14 cellular contexts compared by ENCODE assay signal in the genomic region with DNA sequence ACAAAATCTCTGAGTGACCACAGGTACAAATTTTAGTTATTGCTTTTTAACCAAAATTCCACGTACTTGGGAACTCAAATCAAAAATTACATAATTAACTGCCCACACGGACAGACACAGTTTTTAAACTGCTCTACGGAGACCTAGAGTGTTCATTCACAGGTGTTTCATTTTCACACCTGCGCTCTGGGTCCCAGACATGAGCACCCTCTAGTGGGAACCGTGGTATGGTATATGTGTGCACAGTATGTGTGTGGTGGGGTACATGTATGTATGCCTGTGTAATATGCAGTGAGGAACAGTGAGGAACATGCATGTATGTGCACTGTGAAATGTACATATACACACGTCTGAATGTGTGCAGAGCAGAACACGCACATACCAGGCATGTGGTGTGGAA.
A peak's percentile ranks its signal among the peaks of the same experiment; 100 is the strongest.
DNase-seq lines count a peak whose midpoint lies in the region; ATAC-seq and TF ChIP-seq lines count a peak whose summit lies in the region.
"Had no signal": no experiment of that assay in that cellular context is flagged by ENCODE, and none has a peak within 500 bp of the region (broad histone marks: within the 10 kb centered on the region; RNA-seq: fewer than 3 reads in every experiment).

No MANE protein-coding gene starts in this region.

- H3K27ac Mint-ChIP-seq in activated CD8-positive, alpha-beta memory T cell treated with anti-CD3 and anti-CD28 coated beads, Interleukin-2, amount 10 ng/mL, durations not matched to agents 7 days and 5 days, result no peak overlapping the region
- H3K27ac Mint-ChIP-seq: activated naive CD4-positive, alpha-beta T cell treated with anti-CD3 and anti-CD28 coated beads, Interleukin-2, amount 10 ng/mL, durations not matched to agents 7 days and 5 days had no signal

- H3K79me2 ChIP-seq in OCI-LY3 (ENCODE audit: low read length), result no peaks in the 10 kb centered on the region

- CTCF ChIA-PET in activated CD8-positive, alpha-beta memory T cell treated with anti-CD3 and anti-CD28 coated beads, Interleukin-2, amount 10 ng/mL, durations not matched to agents 7 days and 5 days (lab: Charles Lee), result no interaction called here

- H3K36me3 ChIP-seq in right atrium auricular region (peaks cover 80% of the 10 kb centered on the region), OCI-LY3 (replicated peaks; ENCODE audit: low read depth, low read length) (peaks cover 52% of the 10 kb centered on the region)

- H3K4me1 Mint-ChIP-seq in activated CD8-positive, alpha-beta memory T cell treated with anti-CD3 and anti-CD28 coated beads, Interleukin-2, amount 10 ng/mL, durations not matched to agents 7 days and 5 days, result no peaks in the 10 kb centered on the region
- H3K4me1 Mint-ChIP-seq: activated naive CD4-positive, alpha-beta T cell treated with anti-CD3 and anti-CD28 coated beads, Interleukin-2, amount 10 ng/mL, durations not matched to agents 7 days and 5 days had no signal

- peaks cover 14% of the 10 kb centered on the region; the same call in 1 of the 2 replicates for H4K20me1 ChIP-seq in OCI-LY3 (ENCODE audit: insufficient read depth, low read length)

- intact Hi-C loops in left ventricle myocardium superior (cut with micrococcal nuclease), result no loop called here

- H3K9me3 Mint-ChIP-seq in activated CD8-positive, alpha-beta memory T cell treated with anti-CD3 and anti-CD28 coated beads, Interleukin-2, amount 10 ng/mL, durations not matched to agents 7 days and 5 days (ENCODE audit: low read depth), result no peaks in the 10 kb centered on the region

- H3K4me2 ChIP-seq in OCI-LY3 (ENCODE audit: low read length), result no peak overlapping the region

- H3K9me3 ChIP-seq in right atrium auricular region (no peaks in the 10 kb centered on the region), OCI-LY3 (ENCODE audit: insufficient read depth, low read length) (0 out of 2 replicates have a peak, but pooled peaks cover 4% of the 10 kb centered on the region)

- no peaks in the 10 kb centered on the region for H3K27me3 Mint-ChIP-seq in activated CD8-positive, alpha-beta memory T cell treated with anti-CD3 and anti-CD28 coated beads, Interleukin-2, amount 10 ng/mL, durations not matched to agents 7 days and 5 days
- H3K27me3 Mint-ChIP-seq: activated naive CD4-positive, alpha-beta T cell treated with anti-CD3 and anti-CD28 coated beads, Interleukin-2, amount 10 ng/mL, durations not matched to agents 7 days and 5 days had no signal

- H3K4me3 Mint-ChIP-seq in activated CD8-positive, alpha-beta memory T cell treated with anti-CD3 and anti-CD28 coated beads, Interleukin-2, amount 10 ng/mL, durations not matched to agents 7 days and 5 days, result no peak overlapping the region
- H3K4me3 Mint-ChIP-seq: activated naive CD4-positive, alpha-beta T cell treated with anti-CD3 and anti-CD28 coated beads, Interleukin-2, amount 10 ng/mL, durations not matched to agents 7 days and 5 days had no signal

- peak; percentile 37 for ATAC-seq in left ventricle myocardium superior
- no peak for ATAC-seq in activated CD8-positive, alpha-beta memory T cell treated with anti-CD3 and anti-CD28 coated beads, Interleukin-2, amount 10 ng/mL, durations not matched to agents 7 days and 5 days

- no peak overlapping the region for H3K9ac ChIP-seq in OCI-LY3 (ENCODE audit: low read length)

- TF ChIP-seq CTCF in right atrium auricular region (IDR thresholded peaks at IDR 0.05) (no peak), OCI-LY3 (IDR thresholded peaks at IDR 0.05; ENCODE audit: low read depth, low read length) (peak; percentile 39), fibroblast of mammary gland (conservative IDR thresholded peaks at IDR 0.05; ENCODE audit: control insufficient read depth, insufficient read depth, low read depth, low read length) (peak; percentile 1)

- DNase-seq in left ventricle myocardium superior (no peak), right atrium auricular region (ENCODE audit: low spot score) (no peak), fibroblast of mammary gland (ENCODE audit: low read depth) (no peak), NCI-H524 treated with DMSO at 0.1 percent for 48 hours (lab: John Stamatoyannopoulos, UW) (no peak), Kasumi-1 (lab: John Stamatoyannopoulos, UW) (no peak)
- DNase-seq in activated CD8-positive, alpha-beta memory T cell treated with anti-CD3 and anti-CD28 coated beads, Interleukin-2, amount 10 ng/mL, durations not matched to agents 7 days and 5 days, result no peak
- no peak for DNase-seq in activated effector memory CD4-positive, alpha-beta T cell treated with Interleukin-2 at 50 U/mL for 16 hours
- DNase-seq: activated CD8-positive, alpha-beta memory T cell treated with anti-CD3 and anti-CD28 coated beads for 24 hours; activated naive CD4-positive, alpha-beta T cell treated with anti-CD3 and anti-CD28 coated beads, Interleukin-2, amount 10 ng/mL, durations not matched to agents 7 days and 5 days; NCI-H2171; stimulated activated CD4-positive, alpha-beta T cell treated with anti-CD3 and anti-CD28 coated beads, Interleukin-4, amount 100 ng/mL, for 24 hours; stimulated activated naive CD4-positive, alpha-beta T cell had no signal

- H3K27ac ChIP-seq in right atrium auricular region (no peak overlapping the region), OCI-LY3 (ENCODE audit: low read length) (no peak overlapping the region)
- H3K27ac ChIP-seq: RWPE1 had no signal

- no peak overlapping the region for H3K4me3 ChIP-seq in right atrium auricular region
- no peak overlapping the region for H3K4me3 ChIP-seq in OCI-LY3 (ENCODE audit: low read length)
- no peak overlapping the region for H3K4me3 ChIP-seq in fibroblast of mammary gland (ENCODE audit: control insufficient read depth, low read depth, low read length)

- H3K27me3 ChIP-seq in right atrium auricular region (no peaks in the 10 kb centered on the region), OCI-LY3 (ENCODE audit: low read depth, low read length) (no peaks in the 10 kb centered on the region)

- H2AFZ ChIP-seq in OCI-LY3 (ENCODE audit: low read depth, low read length), result no peak overlapping the region

- peaks cover 32% of the 10 kb centered on the region for H3K36me3 Mint-ChIP-seq in activated CD8-positive, alpha-beta memory T cell treated with anti-CD3 and anti-CD28 coated beads, Interleukin-2, amount 10 ng/mL, durations not matched to agents 7 days and 5 days

- no peaks in the 10 kb centered on the region for H3K4me1 ChIP-seq in right atrium auricular region
- peaks cover 10% of the 10 kb centered on the region for H3K4me1 ChIP-seq in OCI-LY3 (ENCODE audit: low read length)

Comparison
In these comparisons a context has a peak if more than half of its experiments do, and no peak if none do; other contexts are left out.
1. CTCF ChIP-seq: peak in OCI-LY3 (single experiment) and fibroblast of mammary gland (single experiment); none in right atrium auricular region (0 of 2).